26 cellular contexts compared by ENCODE assay signal in genomic region chr6:139416146-139416545, GRCh38. TPM values are rescaled to one million over a fixed set of nuclear protein-coding genes. Genes with fewer than 3 reads are reported as not detected.
DNase-seq lines count a peak whose midpoint lies in the region; ATAC-seq and TF ChIP-seq lines count a peak whose summit lies in the region.
"Had no signal": no experiment of that assay in that cellular context is flagged by ENCODE, and none has a peak within 500 bp of the region (broad histone marks: within the 10 kb centered on the region; RNA-seq: fewer than 3 reads in every experiment).

No MANE protein-coding gene starts in this region.

- intact Hi-C loops in body of pancreas (cut with DNase I) (no loop called here), left colon (cut with DNase I, micrococcal nuclease) (no loop called here)

- H3K4me3 ChIP-seq in body of pancreas (no peak overlapping the region), osteoblast (ENCODE audit: insufficient read depth, low read length) (no peak overlapping the region)
- H3K4me3 ChIP-seq: A549; BLaER1 treated with 17β-estradiol and CSF1 and Interleukin-3, amounts not matched to agents 10 nM and 100 nM had no signal

- H3K4me2 ChIP-seq in osteoblast (ENCODE audit: insufficient read depth, low read length), result no peak overlapping the region
- H3K4me2 ChIP-seq: A549; BLaER1 treated with 17β-estradiol and CSF1 and Interleukin-3, amounts not matched to agents 10 nM and 100 nM had no signal

- H3K27ac ChIP-seq in body of pancreas (no peak overlapping the region), osteoblast (ENCODE audit: low read depth, low read length) (no peak overlapping the region)
- H3K27ac ChIP-seq: A549; BLaER1 treated with 17β-estradiol and CSF1 and Interleukin-3, amounts not matched to agents 10 nM and 100 nM; RWPE1 had no signal

- H3K79me2 ChIP-seq in osteoblast (ENCODE audit: insufficient read depth, low read length), result no peaks in the 10 kb centered on the region

- no peaks in the 10 kb centered on the region for H3K9me3 Mint-ChIP-seq in HFFc6
- H3K9me3 Mint-ChIP-seq: CD4-positive, alpha-beta T cell; IgD-negative memory B cell; T-helper 1 cell treated with Interleukin-12 subunit alpha and Interleukin-12 subunit beta and Interleukin-4 antibody, amounts not matched to agents 30 μg/mL and 1 μg/mL, for 36 hours had no signal

- H3K4me3 Mint-ChIP-seq in HFFc6, result no peak overlapping the region
- H3K4me3 Mint-ChIP-seq: CD4-positive, alpha-beta T cell; IgD-negative memory B cell; T-helper 1 cell treated with Interleukin-12 subunit alpha and Interleukin-12 subunit beta and Interleukin-4 antibody, amounts not matched to agents 30 μg/mL and 1 μg/mL, for 36 hours had no signal

- H3K36me3 Mint-ChIP-seq in HFFc6 (ENCODE audit: low read depth), result peaks cover 4% of the 10 kb centered on the region; the same call in 1 of the 2 replicates

- no peaks in the 10 kb centered on the region; the same call in 1 of the 2 replicates for H3K27me3 Mint-ChIP-seq in HFFc6 (ENCODE audit: insufficient read depth)
- H3K27me3 Mint-ChIP-seq: IgD-negative memory B cell had no signal

- H3K4me1 Mint-ChIP-seq in HFFc6 (ENCODE audit: low read depth), result peaks cover 35% of the 10 kb centered on the region
- H3K4me1 Mint-ChIP-seq: IgD-negative memory B cell had no signal

- 6 to 39% methylated on average over 2 of the region's 2 CpGs for WGBS in body of pancreas, 2 donors

- H3K4me1 ChIP-seq in body of pancreas (peaks cover 5% of the 10 kb centered on the region), osteoblast (ENCODE audit: insufficient read depth, low read length) (peaks cover 8% of the 10 kb centered on the region)
- H3K4me1 ChIP-seq: A549 had no signal

- peak overlapping the region; percentile 6 for H2AFZ ChIP-seq in osteoblast (ENCODE audit: low read length)

- peak; percentile 40 for ATAC-seq in body of pancreas
- ATAC-seq in left colon, result no peak
- ATAC-seq: A549, Panc1 had no signal

- DNase-seq in NCI-H510A treated with DMSO at 0.1 percent for 48 hours (lab: John Stamatoyannopoulos, UW) (peak; percentile 39), NCI-H510A (lab: John Stamatoyannopoulos, UW) (no peak), HFFc6 (no peak), body of pancreas (no peak), osteoblast (ENCODE audit: insufficient read length, low spot score, missing footprints) (no peak), left colon (no peak), NCI-H345 treated with DMSO at 0.1 percent for 48 hours (lab: John Stamatoyannopoulos, UW; ENCODE audit: unreplicated experiment) (no peak)
- DNase-seq: AML-193; CD4-positive, alpha-beta T cell; H7; NCI-H1092; NCI-H1417 treated with DMSO at 0.1 percent for 48 hours; NCI-H1694 treated with DMSO at 0.1 percent for 48 hours; NCI-H2081; NCI-H2171 treated with DMSO at 0.1 percent for 48 hours; NCI-H446 treated with DMSO at 0.1 percent for 48 hours; NCI-H748 treated with DMSO at 0.1 percent for 48 hours; SHP77; SW 1271; T1000 had no signal

- H3K36me3 ChIP-seq in body of pancreas (replicated peaks in 1 of 2; ENCODE audit: insufficient read depth in 1 of 2, low read depth in 2 of 2) (no peaks in the 10 kb centered on the region), osteoblast (ENCODE audit: insufficient read depth, low read length) (no peaks in the 10 kb centered on the region)
- H3K36me3 ChIP-seq: BLaER1 treated with 17β-estradiol and CSF1 and Interleukin-3, amounts not matched to agents 10 nM and 100 nM had no signal

- TF ChIP-seq CTCF in HFFc6 (IDR thresholded peaks at IDR 0.05), result no peak
- TF ChIP-seq CTCF in body of pancreas (IDR thresholded peaks at IDR 0.05), result no peak
- TF ChIP-seq CTCF in osteoblast (IDR thresholded peaks at IDR 0.05; ENCODE audit: extremely low read depth, low read depth, low read length), result no peak

- no peaks in the 10 kb centered on the region for H4K20me1 ChIP-seq in osteoblast (ENCODE audit: insufficient read depth, low read length)
- H4K20me1 ChIP-seq: BLaER1 treated with 17β-estradiol and CSF1 and Interleukin-3, amounts not matched to agents 10 nM and 100 nM had no signal

- no peaks in the 10 kb centered on the region for H3K27me3 ChIP-seq in body of pancreas
- H3K27me3 ChIP-seq in osteoblast (ENCODE audit: insufficient read depth, low read length), result no peaks in the 10 kb centered on the region
- H3K27me3 ChIP-seq: BLaER1 treated with 17β-estradiol and CSF1 and Interleukin-3, amounts not matched to agents 10 nM and 100 nM had no signal

- H3K9me3 ChIP-seq in body of pancreas, result no peaks in the 10 kb centered on the region
- no peaks in the 10 kb centered on the region for H3K9me3 ChIP-seq in osteoblast (ENCODE audit: low read depth, low read length)
- H3K9me3 ChIP-seq: A549; BLaER1 treated with 17β-estradiol and CSF1 and Interleukin-3, amounts not matched to agents 10 nM and 100 nM had no signal

- no peak for TF ChIP-seq POLR2A in body of pancreas (IDR thresholded peaks at IDR 0.05)

- peak overlapping the region; percentile 52 for H3K27ac Mint-ChIP-seq in HFFc6
- H3K27ac Mint-ChIP-seq: CD4-positive, alpha-beta T cell; IgD-negative memory B cell; T-helper 1 cell treated with Interleukin-12 subunit alpha and Interleukin-12 subunit beta and Interleukin-4 antibody, amounts not matched to agents 30 μg/mL and 1 μg/mL, for 36 hours had no signal

RNA-seq across cellular contexts. Expression of gene CITED2, which starts 41.7 kb away (rescaled TPM):
- 1,000 to 10,000 TPM; 1,147 to 1,717 (median 1,616) TPM for total RNA-seq in HFFc6 (2021; fragmentation: NEBNext Ultra II Directional; extraction: Animal tissue kit (Norgen Biotek cat#: 25700))
- total RNA-seq in body of pancreas (10 to 100 TPM; 64.1 to 82.1 TPM), osteoblast (180 and 223 TPM in 2 replicates), left colon (100 to 1,000 TPM in 1 of 2 donors, 10 to 100 TPM in 1; 75.0 to 109 TPM)
